Comparison of ENCODE assay signal across 8 cellular contexts in the genomic region with DNA sequence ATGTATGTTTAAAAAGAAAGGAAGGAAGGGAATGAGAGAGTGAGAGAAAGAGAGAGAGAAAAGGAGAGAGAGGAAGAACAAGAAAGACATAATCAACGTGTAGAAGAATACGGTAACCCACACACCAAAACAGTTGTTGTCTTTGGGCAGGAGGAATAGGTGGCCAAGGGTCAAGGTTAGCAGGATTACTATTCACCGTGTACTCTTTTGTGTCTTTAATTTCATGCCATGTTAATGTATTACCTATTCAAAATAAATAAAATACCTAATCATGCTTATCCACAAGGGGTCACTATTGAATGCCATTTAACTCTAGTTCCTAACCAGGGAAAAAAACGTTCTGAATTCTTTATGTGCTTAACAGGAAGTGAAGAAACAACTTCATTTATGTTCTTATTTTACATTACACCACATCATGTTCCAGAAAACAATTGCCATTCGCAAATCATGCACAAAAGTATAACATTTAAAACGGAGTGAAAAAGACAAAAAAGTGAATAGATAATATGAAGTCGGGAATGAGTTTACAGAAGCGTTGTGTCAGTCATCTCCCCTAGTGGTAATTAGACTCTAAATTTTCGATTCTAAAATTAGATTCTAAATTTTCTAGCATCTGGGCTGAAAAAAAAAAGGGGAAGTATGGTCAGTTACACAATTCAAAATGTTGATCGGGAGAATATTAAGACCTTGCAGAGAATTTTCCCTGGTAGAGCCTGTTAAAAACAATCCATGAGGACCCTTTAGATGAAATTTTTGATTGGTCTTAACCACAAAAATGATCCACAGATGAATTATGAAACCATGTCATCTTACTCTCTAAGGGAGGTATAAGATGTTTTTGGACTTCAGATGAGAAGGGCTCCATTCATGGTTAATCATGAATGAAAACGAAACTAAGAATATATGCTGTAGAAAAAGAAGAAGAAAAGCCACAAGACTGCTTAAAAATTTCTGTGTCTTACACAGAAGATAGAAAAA. TPM values are rescaled to one million over a fixed set of nuclear protein-coding genes. Genes with fewer than 3 reads are reported as not detected.
DNase-seq lines count a peak whose midpoint lies in the region; ATAC-seq and TF ChIP-seq lines count a peak whose summit lies in the region.

No MANE protein-coding gene starts in this region.

- peak overlapping the region; percentile 81 for H3K27ac Mint-ChIP-seq in activated T-helper 17 cell treated with anti-CD3 and anti-CD28 coated beads, Interleukin-2, amount 50 U/mL, for 72 hours

- H3K79me2 ChIP-seq in DND-41 (ENCODE audit: insufficient read depth, low read length) = no peaks in the 10 kb centered on the region

- peak overlapping the region; percentile 60 for H3K9ac ChIP-seq in DND-41 (ENCODE audit: low read depth, low read length)

- ATAC-seq in DND-41 (ENCODE audit: insufficient read depth, low read depth) (peak; percentile 84), GM21360 (IDR thresholded peaks at IDR 0.05; ENCODE audit: unreplicated experiment) (peak; percentile 62), HG03558 (IDR thresholded peaks at IDR 0.05; ENCODE audit: extremely low read depth, unreplicated experiment) (peak; percentile 37), psoas muscle (peak; percentile 56 to 86 (median 62))
- peak; percentile 78 for ATAC-seq in activated T-helper 17 cell treated with anti-CD3 and anti-CD28 coated beads, Interleukin-2, amount 50 U/mL, for 72 hours (replicated peaks)

- H3K4me3 Mint-ChIP-seq in activated T-helper 17 cell treated with anti-CD3 and anti-CD28 coated beads, Interleukin-2, amount 50 U/mL, for 72 hours = peak overlapping the region; percentile 85

- H3K4me3 ChIP-seq in DND-41 (ENCODE audit: low read depth in 1 of 2, low read length in 2 of 2) (peak overlapping the region; percentile 68 to 69), psoas muscle (peak overlapping the region; percentile 73)

- TF ChIP-seq CTCF in DND-41 (IDR thresholded peaks at IDR 0.05; ENCODE audit: borderline replicate concordance, extremely low read depth, low read length, poor library complexity, severe bottlenecking) = peak; percentile 77
- peak; percentile 58 for TF ChIP-seq CTCF in psoas muscle (IDR thresholded peaks at IDR 0.05)

- H3K4me1 ChIP-seq in DND-41 (ENCODE audit: insufficient read depth, low read length) (peaks cover 10% of the 10 kb centered on the region), psoas muscle (no peaks in the 10 kb centered on the region)

- peaks cover 24% of the 10 kb centered on the region for H3K27me3 ChIP-seq in DND-41 (ENCODE audit: insufficient read depth, low read length, poor library complexity)
- H3K27me3 ChIP-seq in psoas muscle (ENCODE audit: insufficient read depth in 3 of 3, low read length in 2 of 3) = peaks cover 0 to 4% (median 3%) of the 10 kb centered on the region in 3 donors

- no peaks in the 10 kb centered on the region for H3K9me3 ChIP-seq in DND-41 (ENCODE audit: insufficient read depth, low read length, severe bottlenecking)
- H3K9me3 ChIP-seq in psoas muscle = no peaks in the 10 kb centered on the region

- peaks cover 5% of the 10 kb centered on the region for H3K4me1 Mint-ChIP-seq in activated T-helper 17 cell treated with anti-CD3 and anti-CD28 coated beads, Interleukin-2, amount 50 U/mL, for 72 hours

- no peaks in the 10 kb centered on the region for H3K36me3 Mint-ChIP-seq in activated T-helper 17 cell treated with anti-CD3 and anti-CD28 coated beads, Interleukin-2, amount 50 U/mL, for 72 hours (ENCODE audit: low read depth)

- H4K20me1 ChIP-seq in DND-41 (ENCODE audit: insufficient read depth, low read length) = no peaks in the 10 kb centered on the region

- H3K9me3 Mint-ChIP-seq in activated T-helper 17 cell treated with anti-CD3 and anti-CD28 coated beads, Interleukin-2, amount 50 U/mL, for 72 hours = no peaks in the 10 kb centered on the region

- peak overlapping the region; percentile 71 for H3K4me2 ChIP-seq in DND-41 (ENCODE audit: insufficient read depth, low read length)

- intact Hi-C loops in psoas muscle (cut with DNase I) = loop anchor here in 1 of 2 donors (5.0 to 10.0 kb wide), 2 partner anchors 96 to 313 kb away; a partner anchor contains a TSS

- H3K27ac ChIP-seq in DND-41 (ENCODE audit: low read length) (peak overlapping the region; percentile 69), psoas muscle (peak overlapping the region; percentile 38)

- no peaks in the 10 kb centered on the region for H3K36me3 ChIP-seq in DND-41 (ENCODE audit: insufficient read depth, low read length)
- no peaks in the 10 kb centered on the region for H3K36me3 ChIP-seq in psoas muscle (ENCODE audit: insufficient read depth in 1 of 2, low read depth in 1 of 2)

- H3K27me3 Mint-ChIP-seq in activated T-helper 17 cell treated with anti-CD3 and anti-CD28 coated beads, Interleukin-2, amount 50 U/mL, for 72 hours = no peaks in the 10 kb centered on the region

- 5 to 9% (median 6%) methylated on average over 11 of the region's 11 CpGs for WGBS in psoas muscle, 3 donors

- DNase-seq in DND-41 = no peak
- DNase-seq in NCI-H446 treated with DMSO at 0.1 percent for 48 hours (lab: John Stamatoyannopoulos, UW) = peak; percentile 55
- peak; percentile 56 for DNase-seq in glomerular endothelial cell (ENCODE audit: extremely low read depth, low read depth, low spot score)
- DNase-seq in psoas muscle = no peak
- no peak for DNase-seq in cortex of kidney (lab: John Stamatoyannopoulos, UW)

- peak overlapping the region; percentile 88 for H2AFZ ChIP-seq in DND-41 (ENCODE audit: low read depth, low read length)

RNA-seq across cellular contexts. Expression of a gene that starts 0.7 kb away (rescaled TPM):
- total RNA-seq in activated T-helper 17 cell treated with anti-CD3 and anti-CD28 coated beads, Interleukin-2, amount 50 U/mL, for 72 hours = under 1 TPM in 1 of 2 donors, not detected in 1; 0.40 TPM
- total RNA-seq in glomerular endothelial cell = 3.1 TPM in 1 of 2 replicates, not detected in the other
- total RNA-seq in psoas muscle = under 1 TPM in 2 of 4 donors, not detected in 2; 0.06 to 0.21 TPM
- under 1 TPM; 0.03 to 0.08 (median 0.04) TPM for polyA plus RNA-seq in psoas muscle

RNA-seq across cellular contexts. Expression of a gene that starts 11.9 kb away (rescaled TPM):
- 10 to 100 TPM; 29.2 to 62.5 TPM for total RNA-seq in activated T-helper 17 cell treated with anti-CD3 and anti-CD28 coated beads, Interleukin-2, amount 50 U/mL, for 72 hours
- total RNA-seq in glomerular endothelial cell (51.1 and 55.3 TPM in 2 replicates), psoas muscle (100 to 1,000 TPM; 111 to 164 (median 140) TPM)
- 100 to 1,000 TPM; 105 to 124 (median 105) TPM for polyA plus RNA-seq in psoas muscle

Comparison
In these comparisons a context has a peak if more than half of its experiments do, and no peak if none do; other contexts are left out.
1. DNase-seq: peak in NCI-H446 treated with DMSO at 0.1 percent for 48 hours (single experiment) and glomerular endothelial cell (single experiment); none in DND-41 (single experiment), psoas muscle (0 of 2) and cortex of kidney (single experiment).
2. Peak in every context shown above with its lines, with median percentiles within 50 percentile points of each other: ATAC-seq.